ENCODE assay signal across 8 cellular contexts in the genomic region with DNA sequence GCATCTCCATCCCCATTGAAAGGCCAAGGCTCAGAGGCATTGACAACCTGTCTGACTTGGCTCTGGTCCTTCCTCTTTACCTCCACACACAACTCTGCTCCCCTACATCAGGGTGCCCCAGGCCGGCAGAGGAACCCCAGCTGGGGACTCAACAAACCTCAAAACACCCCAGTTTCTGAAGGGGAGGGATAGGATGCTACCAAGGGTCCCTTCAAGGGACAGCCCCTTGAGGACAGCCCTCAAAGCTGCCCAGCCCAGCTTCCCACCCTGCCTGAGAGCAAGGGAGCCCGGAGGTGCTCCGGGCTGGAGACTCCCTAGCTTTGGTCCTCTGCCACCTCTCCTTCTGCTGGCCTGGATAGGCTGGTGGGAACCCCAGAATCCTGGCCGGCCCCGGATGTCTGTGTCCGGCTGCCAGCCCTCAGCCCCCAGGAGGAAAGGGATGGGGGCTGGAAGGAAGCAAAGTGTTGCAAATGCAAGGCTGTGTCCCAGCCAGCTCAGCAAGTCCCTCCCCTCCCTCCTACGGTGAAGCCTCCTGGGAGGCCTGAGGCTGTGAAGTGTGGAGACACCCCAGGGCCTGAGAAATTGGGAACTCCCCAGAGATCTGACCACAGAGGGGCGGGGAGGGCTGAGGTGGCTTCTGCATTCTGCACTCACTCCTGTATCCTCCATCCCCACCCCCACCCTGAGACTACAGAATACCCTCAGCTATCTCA. TPM values are rescaled to one million over a fixed set of nuclear protein-coding genes. Genes with fewer than 3 reads are reported as not detected.
DNase-seq lines count a peak whose midpoint lies in the region; ATAC-seq and TF ChIP-seq lines count a peak whose summit lies in the region.

No MANE protein-coding gene starts in this region.

- H3K36me3 Mint-ChIP-seq in GM23338 (ENCODE audit: low read depth) (peaks cover 30% of the 10 kb centered on the region), T-helper 17 cell (ENCODE audit: low read depth) (no peaks in the 10 kb centered on the region)
- peaks cover 4% of the 10 kb centered on the region for H3K36me3 Mint-ChIP-seq in natural killer cell treated with Interleukin-12 subunit alpha and Interleukin-12 subunit beta and Interleukin-15 and Interleukin-18, amount 100 ng/mL, for 72 hours

- H3K4me1 Mint-ChIP-seq in GM23338: peaks cover 45% of the 10 kb centered on the region
- peaks cover 38% of the 10 kb centered on the region for H3K4me1 Mint-ChIP-seq in T-helper 17 cell
- peaks cover 36 to 43% of the 10 kb centered on the region in 2 donors for H3K4me1 Mint-ChIP-seq in natural killer cell treated with Interleukin-12 subunit alpha and Interleukin-12 subunit beta and Interleukin-15 and Interleukin-18, amount 100 ng/mL, for 72 hours (ENCODE audit: low read depth in 2 of 2)

- H3K27ac ChIP-seq in GM23338 (ENCODE audit: low read depth): no peak overlapping the region

- peaks cover 18% of the 10 kb centered on the region for H3K79me2 ChIP-seq in GM23338 (replicated peaks; ENCODE audit: insufficient read depth)

- peak; percentile 39 for DNase-seq in AG08396 (ENCODE audit: low spot score)
- DNase-seq in GM23338 (ENCODE audit: low spot score): no peak
- DNase-seq in T-helper 17 cell: peak; percentile 38 to 59 (median 54)
- DNase-seq in choroid plexus epithelial cell (ENCODE audit: low read depth): peak; percentile 75
- peak; percentile 90 for DNase-seq in natural killer cell treated with Interleukin-12 subunit alpha and Interleukin-12 subunit beta and Interleukin-15 and Interleukin-18, amount 100 ng/mL, for 72 hours (ENCODE audit: low spot score)
- no peak for DNase-seq in omental fat pad (ENCODE audit: low spot score)

- H3K36me3 ChIP-seq in GM23338 (ENCODE audit: insufficient read depth): no peaks in the 10 kb centered on the region

- H3K9me3 ChIP-seq in T-helper 17 cell (ENCODE audit: control insufficient read depth, low read length, poor library complexity, severe bottlenecking): no peaks in the 10 kb centered on the region

- peaks cover 36% of the 10 kb centered on the region for H3K27me3 Mint-ChIP-seq in GM23338 (ENCODE audit: insufficient read depth, low read depth, poor library complexity)
- H3K27me3 Mint-ChIP-seq in T-helper 17 cell: no peaks in the 10 kb centered on the region
- no peaks in the 10 kb centered on the region for H3K27me3 Mint-ChIP-seq in natural killer cell treated with Interleukin-12 subunit alpha and Interleukin-12 subunit beta and Interleukin-15 and Interleukin-18, amount 100 ng/mL, for 72 hours

- H2AFZ ChIP-seq in GM23338: no peak overlapping the region

- ATAC-seq in GM23338 (no peak), T-helper 17 cell (peak; percentile 79), GM21515 (IDR thresholded peaks at IDR 0.05; ENCODE audit: unreplicated experiment) (no peak), omental fat pad (ENCODE audit: low FRiP score) (no peak), HG02973 (IDR thresholded peaks at IDR 0.05; ENCODE audit: unreplicated experiment) (no peak)
- peak; percentile 69 to 83 for ATAC-seq in natural killer cell treated with Interleukin-12 subunit alpha and Interleukin-12 subunit beta and Interleukin-15 and Interleukin-18, amount 100 ng/mL, for 72 hours

- H3K27me3 ChIP-seq in GM23338 (ENCODE audit: insufficient read depth): peaks cover 7% of the 10 kb centered on the region; the same call in 1 of the 2 replicates

- peaks cover 28% of the 10 kb centered on the region for H4K20me1 ChIP-seq in GM23338 (replicated peaks; ENCODE audit: insufficient read depth)

- H3K4me3 Mint-ChIP-seq in GM23338 (peak overlapping the region; percentile 64), T-helper 17 cell (peak overlapping the region; percentile 74)
- peak overlapping the region; percentile 71 for H3K4me3 Mint-ChIP-seq in natural killer cell treated with Interleukin-12 subunit alpha and Interleukin-12 subunit beta and Interleukin-15 and Interleukin-18, amount 100 ng/mL, for 72 hours

- H3K9me3 Mint-ChIP-seq in GM23338: peaks cover 5% of the 10 kb centered on the region; the same call in 2 of the 3 replicates
- H3K9me3 Mint-ChIP-seq in natural killer cell treated with Interleukin-12 subunit alpha and Interleukin-12 subunit beta and Interleukin-15 and Interleukin-18, amount 100 ng/mL, for 72 hours: no peaks in the 10 kb centered on the region

- H3F3A ChIP-seq in GM23338 (replicated peaks; ENCODE audit: low read depth): peaks cover 25% of the 10 kb centered on the region

- H3K4me3 ChIP-seq in GM23338 (peak overlapping the region; percentile 95), choroid plexus epithelial cell (ENCODE audit: low read depth, low read length) (no peak overlapping the region)

- TF ChIP-seq CTCF in GM23338 (conservative IDR thresholded peaks at IDR 0.05; ENCODE audit: low read depth in 2 of 2) (no peak), choroid plexus epithelial cell (conservative IDR thresholded peaks at IDR 0.05; ENCODE audit: low read depth, low read length) (no peak), omental fat pad (IDR thresholded peaks at IDR 0.05) (no peak)

- no peaks in the 10 kb centered on the region for H3K9me2 ChIP-seq in GM23338 (ENCODE audit: insufficient read depth)

- H3K27ac Mint-ChIP-seq in GM23338: no peak overlapping the region
- peak overlapping the region; percentile 53 for H3K27ac Mint-ChIP-seq in T-helper 17 cell
- peak overlapping the region in 1 of 2 donors; percentile 6 for H3K27ac Mint-ChIP-seq in natural killer cell treated with Interleukin-12 subunit alpha and Interleukin-12 subunit beta and Interleukin-15 and Interleukin-18, amount 100 ng/mL, for 72 hours

- H3K4me1 ChIP-seq in GM23338 (ENCODE audit: insufficient read depth): peaks cover 34% of the 10 kb centered on the region

- H3K4me2 ChIP-seq in GM23338: peak overlapping the region; percentile 98

RNA-seq across cellular contexts. Expression of gene MARCKSL1, which starts 1.1 kb away (rescaled TPM):
- total RNA-seq in GM23338 (2014; rRNA removed; shearing (Covaris generic)): 266 and 329 TPM in 2 replicates
- 553 and 576 TPM in 2 replicates for polyA plus RNA-seq in GM23338 (2016; fragmentation: Nextera tagmentation; extraction: Ambion mirVana)
- total RNA-seq in T-helper 17 cell (10 to 100 TPM; 18.4 to 24.4 TPM), omental fat pad (10 to 100 TPM; 29.5 to 61.0 (median 42.7) TPM)
- 10 to 100 TPM; 11.8 to 35.9 TPM for total RNA-seq in natural killer cell treated with Interleukin-12 subunit alpha and Interleukin-12 subunit beta and Interleukin-15 and Interleukin-18, amount 100 ng/mL, for 72 hours

RNA-seq across cellular contexts. Expression of gene FAM229A, which starts 25.2 kb away (rescaled TPM):
- 0.27 and 4.2 TPM in 2 replicates for total RNA-seq in GM23338 (2014; rRNA removed; shearing (Covaris generic))
- polyA plus RNA-seq in GM23338 (2016; fragmentation: Nextera tagmentation; extraction: Ambion mirVana): 2.1 and 3.6 TPM in 2 replicates
- 10 to 100 TPM; 30.1 to 32.9 TPM for total RNA-seq in T-helper 17 cell
- total RNA-seq in natural killer cell treated with Interleukin-12 subunit alpha and Interleukin-12 subunit beta and Interleukin-15 and Interleukin-18, amount 100 ng/mL, for 72 hours: 10 to 100 TPM in 1 of 2 donors, 1 to 10 TPM in 1; 6.2 to 13.4 TPM
- 10 to 100 TPM in 1 of 4 donors, 1 to 10 TPM in 3; 2.5 to 13.4 (median 5.4) TPM for total RNA-seq in omental fat pad

RNA-seq across cellular contexts. Expression of gene TSSK3, which starts 25.2 kb away (rescaled TPM):
- not detected in 2 replicates for total RNA-seq in GM23338 (2014; rRNA removed; shearing (Covaris generic))
- 0.54 TPM in 1 of 2 replicates, not detected in the other for polyA plus RNA-seq in GM23338 (2016; fragmentation: Nextera tagmentation; extraction: Ambion mirVana)
- total RNA-seq in T-helper 17 cell: 1 to 10 TPM in 1 of 2 donors, not detected in 1; 1.2 TPM
- total RNA-seq in natural killer cell treated with Interleukin-12 subunit alpha and Interleukin-12 subunit beta and Interleukin-15 and Interleukin-18, amount 100 ng/mL, for 72 hours: under 1 TPM in 1 of 2 donors, not detected in 1; 0.36 TPM
- under 1 TPM in 1 of 4 donors, not detected in 3; 0.48 TPM for total RNA-seq in omental fat pad

RNA-seq across cellular contexts. Expression of gene HDAC1, which starts 45.2 kb away (rescaled TPM):
- total RNA-seq in GM23338 (2014; rRNA removed; shearing (Covaris generic)): 104 and 116 TPM in 2 replicates
- 82.6 and 84.7 TPM in 2 replicates for polyA plus RNA-seq in GM23338 (2016; fragmentation: Nextera tagmentation; extraction: Ambion mirVana)
- 10 to 100 TPM; 81.6 to 86.2 TPM for total RNA-seq in T-helper 17 cell
- total RNA-seq in natural killer cell treated with Interleukin-12 subunit alpha and Interleukin-12 subunit beta and Interleukin-15 and Interleukin-18, amount 100 ng/mL, for 72 hours: 100 to 1,000 TPM; 186 to 225 TPM
- 10 to 100 TPM; 32.3 to 52.6 (median 39.5) TPM for total RNA-seq in omental fat pad

RNA-seq across cellular contexts. Expression of gene BSDC1, which starts 57.1 kb away (rescaled TPM):
- total RNA-seq in GM23338 (2014; rRNA removed; shearing (Covaris generic)): 50.7 and 55.8 TPM in 2 replicates
- polyA plus RNA-seq in GM23338 (2016; fragmentation: Nextera tagmentation; extraction: Ambion mirVana): 22.7 and 24.9 TPM in 2 replicates
- total RNA-seq in T-helper 17 cell: 100 to 1,000 TPM; 177 to 181 TPM
- 10 to 100 TPM; 55.6 to 68.2 TPM for total RNA-seq in natural killer cell treated with Interleukin-12 subunit alpha and Interleukin-12 subunit beta and Interleukin-15 and Interleukin-18, amount 100 ng/mL, for 72 hours
- 10 to 100 TPM; 51.9 to 73.1 (median 69.5) TPM for total RNA-seq in omental fat pad

Comparison
In these comparisons a context has a peak if more than half of its experiments do, and no peak if none do; other contexts are left out.
1. DNase-seq: peak in AG08396 (single experiment), T-helper 17 cell (3 of 3), choroid plexus epithelial cell (single experiment) and natural killer cell treated with Interleukin-12 subunit alpha and Interleukin-12 subunit beta and Interleukin-15 and Interleukin-18, amount 100 ng/mL, for 72 hours (single experiment); none in GM23338 (single experiment) and omental fat pad (single experiment).
2. ATAC-seq: peak in T-helper 17 cell (single experiment) and natural killer cell treated with Interleukin-12 subunit alpha and Interleukin-12 subunit beta and Interleukin-15 and Interleukin-18, amount 100 ng/mL, for 72 hours (2 of 2); none in GM23338 (single experiment), GM21515 (single experiment), omental fat pad (single experiment) and HG02973 (single experiment).
3. Peak in every context shown above with its lines, with median percentiles within 50 percentile points of each other: H3K4me3 Mint-ChIP-seq.